Comparison of ENCODE assay signal across 8 cellular contexts in the genomic region with DNA sequence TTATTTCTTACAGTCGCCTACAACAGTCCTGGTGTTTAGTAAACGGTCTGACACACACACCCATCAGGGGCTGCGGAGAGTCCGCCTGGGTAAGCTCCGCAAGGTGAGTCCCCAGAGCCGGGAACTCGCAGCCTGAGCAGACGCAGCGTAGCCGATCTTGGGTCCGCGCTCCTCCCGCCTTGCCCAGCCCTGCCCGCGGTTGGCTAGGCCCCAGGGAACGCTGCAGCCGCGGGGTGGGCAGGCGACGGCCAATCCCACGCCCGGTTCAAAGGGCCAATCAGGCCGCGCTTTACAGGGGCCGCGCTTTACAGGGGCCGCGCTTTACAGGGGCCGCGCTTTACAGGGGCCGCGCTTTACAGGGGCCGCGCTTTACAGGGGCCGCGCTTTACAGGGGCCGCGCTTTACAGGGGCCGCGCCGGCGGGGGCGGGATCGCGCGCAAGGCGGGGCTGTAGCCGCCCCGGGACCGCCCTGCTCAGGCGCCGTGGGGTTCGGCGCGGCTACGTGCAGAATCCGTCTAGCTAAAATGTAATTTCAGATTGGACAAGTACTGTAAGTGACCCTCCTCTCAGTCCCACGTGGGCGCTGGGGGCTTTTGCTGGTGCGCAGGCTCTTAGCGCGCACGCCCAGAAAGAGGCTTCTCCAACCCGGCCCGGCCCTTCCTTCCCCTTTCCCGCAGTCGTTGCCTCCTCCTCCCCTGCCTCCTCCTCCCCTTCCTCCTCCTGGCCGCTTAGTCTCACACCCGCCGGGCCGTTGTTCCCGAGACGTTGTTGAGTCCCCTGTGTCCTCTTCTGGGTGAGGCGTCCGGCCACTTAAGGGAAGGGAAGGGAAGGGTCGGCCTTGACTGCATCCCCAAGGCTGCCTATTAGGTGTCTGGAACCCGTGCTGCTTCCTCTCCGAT.
DNase-seq lines count a peak whose midpoint lies in the region; ATAC-seq and TF ChIP-seq lines count a peak whose summit lies in the region.

A gene with protein sequence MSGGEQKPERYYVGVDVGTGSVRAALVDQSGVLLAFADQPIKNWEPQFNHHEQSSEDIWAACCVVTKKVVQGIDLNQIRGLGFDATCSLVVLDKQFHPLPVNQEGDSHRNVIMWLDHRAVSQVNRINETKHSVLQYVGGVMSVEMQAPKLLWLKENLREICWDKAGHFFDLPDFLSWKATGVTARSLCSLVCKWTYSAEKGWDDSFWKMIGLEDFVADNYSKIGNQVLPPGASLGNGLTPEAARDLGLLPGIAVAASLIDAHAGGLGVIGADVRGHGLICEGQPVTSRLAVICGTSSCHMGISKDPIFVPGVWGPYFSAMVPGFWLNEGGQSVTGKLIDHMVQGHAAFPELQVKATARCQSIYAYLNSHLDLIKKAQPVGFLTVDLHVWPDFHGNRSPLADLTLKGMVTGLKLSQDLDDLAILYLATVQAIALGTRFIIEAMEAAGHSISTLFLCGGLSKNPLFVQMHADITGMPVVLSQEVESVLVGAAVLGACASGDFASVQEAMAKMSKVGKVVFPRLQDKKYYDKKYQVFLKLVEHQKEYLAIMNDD (plus strand): TSS at position 737 of the 899 bp plus-strand sequence. CDS start 24,456 bp downstream, outside the sequence.

- peak within 1 kb of the TSS; percentile 95 for H3K27ac Mint-ChIP-seq in central memory CD8-positive, alpha-beta T cell (ENCODE audit: low read depth)

- no peaks in the 10 kb centered on the region for H3K9me3 Mint-ChIP-seq in central memory CD8-positive, alpha-beta T cell

- peaks cover 32% of the 10 kb centered on the region for H3K4me1 Mint-ChIP-seq in central memory CD8-positive, alpha-beta T cell

- H3K36me3 Mint-ChIP-seq in central memory CD8-positive, alpha-beta T cell (ENCODE audit: insufficient read depth) = no peaks in the 10 kb centered on the region

- H3K4me3 Mint-ChIP-seq in central memory CD8-positive, alpha-beta T cell = peak within 1 kb of the TSS; percentile 90

- H3K27me3 Mint-ChIP-seq in central memory CD8-positive, alpha-beta T cell = no peaks in the 10 kb centered on the region

- DNase-seq in AG09319 (ENCODE audit: extremely low read depth, low read depth) (peak; percentile 98), NCI-H446 (lab: John Stamatoyannopoulos, UW) (peak; percentile 94 to 99), islet precursor cell (peak; percentile 99)
- DNase-seq in activated CD4-positive, CD25-positive, alpha-beta regulatory T cell treated with anti-CD3 and anti-CD28 coated beads, Interleukin-2, amount 50 U/mL, for 16 hours (ENCODE audit: low read depth, low spot score) = peak; percentile 49
- DNase-seq in central memory CD8-positive, alpha-beta T cell (ENCODE audit: low spot score in 2 of 2) = peak; percentile 72 to 83
- peak; percentile 69 for DNase-seq in stimulated activated CD4-positive, alpha-beta T cell treated with anti-CD3 and anti-CD28 coated beads, Interleukin-12 subunit alpha, Interleukin-12 subunit beta, amount 100 ng/mL, for 4 hours

- TF ChIP-seq CTCF in AG09319 (IDR thresholded peaks at IDR 0.05; ENCODE audit: low read depth, low read length) = no peak

- ATAC-seq in GM19025 (IDR thresholded peaks at IDR 0.05; ENCODE audit: low read depth, unreplicated experiment) = peak; percentile 95
- peak; percentile 94 for ATAC-seq in HG03280 (IDR thresholded peaks at IDR 0.05; ENCODE audit: unreplicated experiment)
- peak; percentile 93 for ATAC-seq in central memory CD8-positive, alpha-beta T cell (replicated peaks; ENCODE audit: extremely low read depth, poor library complexity, severe bottlenecking)

Comparison
In these comparisons a context has a peak if more than half of its experiments do, and no peak if none do; other contexts are left out.
1. Peak in every context shown above with its lines: DNase-seq and ATAC-seq.
2. DNase-seq: peak in every context shown above with its lines; median percentile 99 in islet precursor cell; 98 in AG09319; 96 in NCI-H446; 78 in central memory CD8-positive, alpha-beta T cell; 69 in stimulated activated CD4-positive, alpha-beta T cell treated with anti-CD3 and anti-CD28 coated beads, Interleukin-12 subunit alpha, Interleukin-12 subunit beta, amount 100 ng/mL, for 4 hours; 49 in activated CD4-positive, CD25-positive, alpha-beta regulatory T cell treated with anti-CD3 and anti-CD28 coated beads, Interleukin-2, amount 50 U/mL, for 16 hours.